ENCODE assay signal across 8 cellular contexts in genomic region chr3:111858641-111859040, GRCh38. TPM values are rescaled to one million over a fixed set of nuclear protein-coding genes. Genes with fewer than 3 reads are reported as not detected.
DNase-seq lines count a peak whose midpoint lies in the region; ATAC-seq, FAIRE-seq and TF ChIP-seq lines count a peak whose summit lies in the region.

No MANE protein-coding gene starts in this region.

- no peaks in the 10 kb centered on the region for H3K9me3 Mint-ChIP-seq in activated CD8-positive, alpha-beta T cell treated with anti-CD3 and anti-CD28 coated beads, Interleukin-2, amount 10 ng/mL, durations not matched to agents 7 days and 5 days (ENCODE audit: insufficient read depth)

- peaks cover 11% of the 10 kb centered on the region for H3K4me1 Mint-ChIP-seq in activated CD8-positive, alpha-beta T cell treated with anti-CD3 and anti-CD28 coated beads, Interleukin-2, amount 10 ng/mL, durations not matched to agents 7 days and 5 days (ENCODE audit: low read depth)

- H3K36me3 Mint-ChIP-seq in activated CD8-positive, alpha-beta T cell treated with anti-CD3 and anti-CD28 coated beads, Interleukin-2, amount 10 ng/mL, durations not matched to agents 7 days and 5 days (ENCODE audit: low read depth) = no peaks in the 10 kb centered on the region

- peak overlapping the region; percentile 86 for H3K4me3 Mint-ChIP-seq in activated CD8-positive, alpha-beta T cell treated with anti-CD3 and anti-CD28 coated beads, Interleukin-2, amount 10 ng/mL, durations not matched to agents 7 days and 5 days

- H3K4me1 ChIP-seq in iPS DF 6.9 (ENCODE audit: control insufficient read depth, insufficient read depth, low read length) (peaks cover 4% of the 10 kb centered on the region; the same call in 1 of the 2 replicates), skeletal muscle satellite cell (ENCODE audit: control insufficient read depth, insufficient read depth, low read length) (peaks cover 33% of the 10 kb centered on the region)

- no peak for DNase-seq in HFF-Myc (ENCODE audit: extremely low read depth, low read depth)
- DNase-seq in activated CD8-positive, alpha-beta T cell treated with anti-CD3 and anti-CD28 coated beads, Interleukin-2, amount 10 ng/mL, durations not matched to agents 7 days and 5 days = no peak
- DNase-seq in iPS DF 6.9 (ENCODE audit: low read depth, low spot score) = no peak
- no peak for DNase-seq in NCI-H1417 treated with DMSO at 0.1 percent for 48 hours (lab: John Stamatoyannopoulos, UW)
- no peak for DNase-seq in occipital lobe (lab: John Stamatoyannopoulos, UW)
- DNase-seq in hippocampal formation (lab: John Stamatoyannopoulos, UW) = no peak
- DNase-seq in HTR-8/SVneo (ENCODE audit: insufficient read length, low spot score) = no peak

- H3K27ac ChIP-seq in iPS DF 6.9 (ENCODE audit: low read length) = no peak overlapping the region

- no peak overlapping the region for H3K27ac Mint-ChIP-seq in activated CD8-positive, alpha-beta T cell treated with anti-CD3 and anti-CD28 coated beads, Interleukin-2, amount 10 ng/mL, durations not matched to agents 7 days and 5 days

- no peak for ATAC-seq in activated CD8-positive, alpha-beta T cell treated with anti-CD3 and anti-CD28 coated beads, Interleukin-2, amount 10 ng/mL, durations not matched to agents 7 days and 5 days

- no peaks in the 10 kb centered on the region for H3K9me3 ChIP-seq in iPS DF 6.9 (ENCODE audit: control insufficient read depth, insufficient read depth, low read length)
- no peaks in the 10 kb centered on the region for H3K9me3 ChIP-seq in skeletal muscle satellite cell (replicated peaks; ENCODE audit: low read length)

- no peak for TF ChIP-seq CTCF in HFF-Myc (IDR thresholded peaks at IDR 0.05; ENCODE audit: low read depth, low read length, missing control alignments)

- peaks cover 49% of the 10 kb centered on the region for H3K27me3 Mint-ChIP-seq in activated CD8-positive, alpha-beta T cell treated with anti-CD3 and anti-CD28 coated beads, Interleukin-2, amount 10 ng/mL, durations not matched to agents 7 days and 5 days (ENCODE audit: low read depth)

- H3K36me3 ChIP-seq in iPS DF 6.9 (ENCODE audit: control insufficient read depth, insufficient read depth, low read length) = no peaks in the 10 kb centered on the region
- no peaks in the 10 kb centered on the region for H3K36me3 ChIP-seq in skeletal muscle satellite cell (ENCODE audit: insufficient read depth, low read length)

- CTCF ChIA-PET in activated CD8-positive, alpha-beta T cell treated with anti-CD3 and anti-CD28 coated beads, Interleukin-2, amount 10 ng/mL, durations not matched to agents 7 days and 5 days (lab: Charles Lee) = interaction anchor here (1.1 to 3.6 kb wide), 5 partner anchors 10 to 190 kb away, joined by 3 to 29 read pairs (median 14); no protein-coding TSS in a partner anchor

- FAIRE-seq in HTR-8/SVneo (lab: Jason Lieb, UNC) = no peak

- peak overlapping the region; percentile 94 for H3K4me2 ChIP-seq in skeletal muscle satellite cell (ENCODE audit: low read length)

- H3K9ac ChIP-seq in skeletal muscle satellite cell (ENCODE audit: low read depth, low read length) = peak overlapping the region; percentile 93

- POLR2A ChIA-PET in activated CD8-positive, alpha-beta T cell treated with anti-CD3 and anti-CD28 coated beads, Interleukin-2, amount 10 ng/mL, durations not matched to agents 7 days and 5 days (lab: Charles Lee) = no interaction called here

- peak overlapping the region; percentile 87 for H3K4me3 ChIP-seq in HFF-Myc (replicated peaks; ENCODE audit: low read depth, low read length)
- H3K4me3 ChIP-seq in iPS DF 6.9 (ENCODE audit: low read length) = peak overlapping the region; percentile 68; the same call in 1 of the 2 replicates
- H3K4me3 ChIP-seq in skeletal muscle satellite cell (ENCODE audit: low read length) = peak overlapping the region; percentile 72

- WGBS in iPS DF 6.9 (ENCODE audit: insufficient coverage, insufficient read length) = no CpG with 5 or more reads among the region's 10 CpGs

- H3K27me3 ChIP-seq in iPS DF 6.9 (ENCODE audit: control insufficient read depth, insufficient read depth, low read length) = no peaks in the 10 kb centered on the region; the same call in 1 of the 2 replicates
- H3K27me3 ChIP-seq in skeletal muscle satellite cell (ENCODE audit: control insufficient read depth, insufficient read depth, low read length) = no peaks in the 10 kb centered on the region

RNA-seq across cellular contexts. Expression of gene PHLDB2, which starts 0.4 kb away (rescaled TPM):
- 1 to 10 TPM; 2.5 to 4.1 TPM for total RNA-seq in activated CD8-positive, alpha-beta T cell treated with anti-CD3 and anti-CD28 coated beads, Interleukin-2, amount 10 ng/mL, durations not matched to agents 7 days and 5 days
- total RNA-seq in skeletal muscle satellite cell (2012; rRNA removed) = 31.7 and 36.0 TPM in 2 replicates
- 13.6 TPM for total RNA-seq in occipital lobe
